13 cellular contexts compared by ENCODE assay signal in genomic region chr16:76389126-76389525, GRCh38.
DNase-seq lines count a peak whose midpoint lies in the region; ATAC-seq and TF ChIP-seq lines count a peak whose summit lies in the region.
"Had no signal": no experiment of that assay in that cellular context is flagged by ENCODE, and none has a peak within 500 bp of the region (broad histone marks: within the 10 kb centered on the region; RNA-seq: fewer than 3 reads in every experiment).

No MANE protein-coding gene starts in this region.

- no peak for ATAC-seq in GM21367 (IDR thresholded peaks at IDR 0.05; ENCODE audit: unreplicated experiment)
- no peak for ATAC-seq in esophagus mucosa
- ATAC-seq: CD8-positive, alpha-beta T cell had no signal

- H3K4me2 ChIP-seq in osteoblast (ENCODE audit: insufficient read depth, low read length) = no peak overlapping the region

- no peaks in the 10 kb centered on the region for H3K9me3 ChIP-seq in osteoblast (ENCODE audit: low read depth, low read length)

- DNase-seq in RKO (ENCODE audit: low spot score) (peak; percentile 68), amniotic epithelial cell (ENCODE audit: low read depth) (peak; percentile 55), fibroblast of the aortic adventitia (ENCODE audit: low read depth) (peak; percentile 16), osteoblast (ENCODE audit: insufficient read length, low spot score, missing footprints) (no peak)
- DNase-seq in stimulated activated naive CD4-positive, alpha-beta T cell (lab: John Stamatoyannopoulos, UW) = no peak
- DNase-seq: CD8-positive, alpha-beta T cell; MV-4-11; NCI-H1436; NCI-H2029 treated with DMSO at 0.1 percent for 48 hours; NCI-H510A treated with DMSO at 0.1 percent for 48 hours; SIG-M5 had no signal

- H3K4me3 ChIP-seq in fibroblast of the aortic adventitia (ENCODE audit: low read depth, low read length) (no peak overlapping the region), osteoblast (ENCODE audit: insufficient read depth, low read length) (no peak overlapping the region)

- no peaks in the 10 kb centered on the region for H3K36me3 ChIP-seq in osteoblast (ENCODE audit: insufficient read depth, low read length)

- no peaks in the 10 kb centered on the region for H3K79me2 ChIP-seq in osteoblast (ENCODE audit: insufficient read depth, low read length)

- H4K20me1 ChIP-seq in osteoblast (ENCODE audit: insufficient read depth, low read length) = no peaks in the 10 kb centered on the region

- no peak overlapping the region for H3K27ac ChIP-seq in osteoblast (ENCODE audit: low read depth, low read length)

- H2AFZ ChIP-seq in osteoblast (ENCODE audit: low read length) = no peak overlapping the region

- no peak for TF ChIP-seq CTCF in fibroblast of the aortic adventitia (IDR thresholded peaks at IDR 0.05; ENCODE audit: insufficient read depth, low read length)
- no peak for TF ChIP-seq CTCF in osteoblast (IDR thresholded peaks at IDR 0.05; ENCODE audit: extremely low read depth, low read depth, low read length)

- no peaks in the 10 kb centered on the region for H3K4me1 ChIP-seq in osteoblast (ENCODE audit: insufficient read depth, low read length)

- H3K27me3 ChIP-seq in osteoblast (ENCODE audit: insufficient read depth, low read length) = no peaks in the 10 kb centered on the region

Comparison
In these comparisons a context has a peak if more than half of its experiments do, and no peak if none do; other contexts are left out.
1. DNase-seq: peak in RKO (single experiment), amniotic epithelial cell (single experiment) and fibroblast of the aortic adventitia (single experiment); none in stimulated activated naive CD4-positive, alpha-beta T cell (0 of 6) and osteoblast (single experiment).